In the genomic region with DNA sequence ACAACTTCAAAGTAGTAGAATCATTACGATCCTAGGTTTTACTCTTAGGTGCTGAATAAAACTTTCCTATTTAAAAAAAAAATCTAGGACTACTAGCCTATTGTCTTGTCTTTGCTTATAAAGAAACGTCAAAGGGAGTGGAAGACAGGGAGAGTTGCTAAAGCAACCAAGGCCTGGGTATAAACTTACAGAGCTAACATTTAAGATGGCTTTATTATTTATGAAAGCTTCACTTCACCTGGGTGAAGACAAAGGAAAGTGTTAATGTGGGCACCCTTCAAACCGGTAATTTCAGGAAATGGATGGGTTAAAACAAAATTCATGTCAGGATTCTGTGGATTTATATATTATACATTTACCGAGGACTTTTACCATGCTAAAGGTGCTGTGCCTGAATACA, we compare ENCODE assay signal across 11 cellular contexts. TPM values are rescaled to one million over a fixed set of nuclear protein-coding genes. Genes with fewer than 3 reads are reported as not detected.
DNase-seq lines count a peak whose midpoint lies in the region; ATAC-seq and TF ChIP-seq lines count a peak whose summit lies in the region.
"Had no signal": no experiment of that assay in that cellular context is flagged by ENCODE, and none has a peak within 500 bp of the region (broad histone marks: within the 10 kb centered on the region; RNA-seq: fewer than 3 reads in every experiment).

No MANE protein-coding gene starts in this region.

- in situ Hi-C loops in GM23248 (cut with MboI), result no loop called here

- H4K20me1 ChIP-seq in GM23248 (ENCODE audit: insufficient read depth), result 0 out of 2 replicates have a peak, but pooled peaks cover 6% of the 10 kb centered on the region

- H3K4me1 ChIP-seq in GM23248 (ENCODE audit: insufficient read depth) (peaks cover 55% of the 10 kb centered on the region), prostate gland (replicated peaks) (peaks cover 6% of the 10 kb centered on the region)

- no peak overlapping the region for H2AFZ ChIP-seq in GM23248

- H3K27me3 ChIP-seq in GM23248 (replicated peaks; ENCODE audit: insufficient read depth), result no peaks in the 10 kb centered on the region
- H3K27me3 ChIP-seq in prostate gland (replicated peaks; ENCODE audit: insufficient read depth), result no peaks in the 10 kb centered on the region
- no peaks in the 10 kb centered on the region for H3K27me3 ChIP-seq in WERI-Rb-1 (ENCODE audit: insufficient read depth, low read depth, severe bottlenecking)

- TF ChIP-seq POLR2A in prostate gland (IDR thresholded peaks at IDR 0.05), result no peak

- H3K27ac ChIP-seq in GM23248 (peak overlapping the region; percentile 91), prostate gland (peak overlapping the region; percentile 81 to 83), WERI-Rb-1 (no peak overlapping the region)

- H3K4me3 ChIP-seq in GM23248 (peak overlapping the region; percentile 98), epithelial cell of proximal tubule (ENCODE audit: low read depth, low read length) (peak overlapping the region; percentile 66), prostate gland (no peak overlapping the region), WERI-Rb-1 (ENCODE audit: low read depth, low read length) (no peak overlapping the region)

- TF ChIP-seq CTCF in epithelial cell of proximal tubule (conservative IDR thresholded peaks at IDR 0.05; ENCODE audit: low read depth, low read length), result no peak
- TF ChIP-seq CTCF in prostate gland (IDR thresholded peaks at IDR 0.05), result no peak
- no peak for TF ChIP-seq CTCF in WERI-Rb-1 (IDR thresholded peaks at IDR 0.05; ENCODE audit: low read depth, low read length)

- H3K9ac ChIP-seq in GM23248, result peak overlapping the region; percentile 95

- ATAC-seq in HG03139 (IDR thresholded peaks at IDR 0.05; ENCODE audit: unreplicated experiment) (no peak), HG03442 (IDR thresholded peaks at IDR 0.05; ENCODE audit: unreplicated experiment) (no peak)
- ATAC-seq: activated T-cell treated with anti-CD3 and anti-CD28 coated beads, Interleukin-2, amount 50 U/mL, for 72 hours had no signal

- intact Hi-C loops in prostate gland (cut with DNase I), result no loop called here

- H3K4me2 ChIP-seq in GM23248 (ENCODE audit: unreplicated experiment), result peak overlapping the region; percentile 95

- 29% methylated on average over 4 of the region's 4 CpGs for WGBS in GM23248 (ENCODE audit: low coverage in 1 of 2, low lambda C conversion rate in 2 of 2, missing lambda C conversion rate in 2 of 2), 2 experiments
- 32% methylated on average over 4 of the region's 4 CpGs for WGBS in prostate gland

- peaks cover 69% of the 10 kb centered on the region for H3K79me2 ChIP-seq in GM23248 (ENCODE audit: insufficient read depth)

- no peaks in the 10 kb centered on the region for H3K9me2 ChIP-seq in GM23248 (ENCODE audit: insufficient read depth)

- peaks cover 70% of the 10 kb centered on the region for H3F3A ChIP-seq in GM23248 (ENCODE audit: insufficient read depth)

- H3K9me3 ChIP-seq in GM23248 (ENCODE audit: low read depth) (no peaks in the 10 kb centered on the region), prostate gland (no peaks in the 10 kb centered on the region), WERI-Rb-1 (ENCODE audit: severe bottlenecking) (no peaks in the 10 kb centered on the region)

- H3K36me3 ChIP-seq in GM23248 (ENCODE audit: low read depth) (no peaks in the 10 kb centered on the region), prostate gland (no peaks in the 10 kb centered on the region), WERI-Rb-1 (peaks cover 4% of the 10 kb centered on the region)

- peak; percentile 20 for DNase-seq in GM23248
- DNase-seq in OCI-M1 (lab: John Stamatoyannopoulos, UW), result peak; percentile 38
- no peak for DNase-seq in epithelial cell of proximal tubule (ENCODE audit: low read depth)
- DNase-seq in prostate gland (ENCODE audit: low spot score), result no peak
- no peak for DNase-seq in WERI-Rb-1
- no peak for DNase-seq in stimulated activated CD4-positive, alpha-beta T cell treated with anti-CD3 and anti-CD28 coated beads, Interleukin-4, amount 100 ng/mL, for 1 hour
- DNase-seq: activated T-cell treated with anti-CD3 and anti-CD28 coated beads, Interleukin-2, amount 50 U/mL, for 72 hours; DMS79; NCI-H510A had no signal

RNA-seq across cellular contexts. Expression of a gene that starts 2.5 kb away (rescaled TPM):
- 154 and 161 TPM in 2 replicates for total RNA-seq in GM23248 (2014; rRNA removed; shearing (Covaris generic))
- polyA plus RNA-seq in GM23248 (2016; fragmentation: Nextera tagmentation; extraction: Ambion mirVana), result 153 and 157 TPM in 2 replicates
- 29.2 and 87.7 TPM in 2 replicates for total RNA-seq in epithelial cell of proximal tubule
- 10 to 100 TPM; 28.7 to 31.0 TPM for total RNA-seq in prostate gland

Comparison
In these comparisons a context has a peak if more than half of its experiments do, and no peak if none do; other contexts are left out.
1. DNase-seq: peak in GM23248 (single experiment) and OCI-M1 (single experiment); none in epithelial cell of proximal tubule (single experiment), prostate gland (single experiment), WERI-Rb-1 (single experiment) and stimulated activated CD4-positive, alpha-beta T cell treated with anti-CD3 and anti-CD28 coated beads, Interleukin-4, amount 100 ng/mL, for 1 hour (single experiment).
2. H3K4me3 ChIP-seq: peak in GM23248 (single experiment) and epithelial cell of proximal tubule (single experiment); none in prostate gland (0 of 2) and WERI-Rb-1 (single experiment).